In genomic region chr15:85477061-85477460, GRCh38 we compare ENCODE assay signal across 23 cellular contexts.
A peak's percentile ranks its signal among the peaks of the same experiment; 100 is the strongest.
DNase-seq lines count a peak whose midpoint lies in the region; ATAC-seq and TF ChIP-seq lines count a peak whose summit lies in the region.
"Had no signal": no experiment of that assay in that cellular context is flagged by ENCODE, and none has a peak within 500 bp of the region (broad histone marks: within the 10 kb centered on the region; RNA-seq: fewer than 3 reads in every experiment).

No MANE protein-coding gene starts in this region.

- peaks cover 9% of the 10 kb centered on the region; the same call in 1 of the 2 replicates for H4K20me1 ChIP-seq in PC-3 (ENCODE audit: low read length)

- no TSS peak for BruUV-seq in PC-3 (replicated peaks; lab: Mats Ljungman, UMichigan)

- H3K4me1 Mint-ChIP-seq in activated T-cell treated with anti-CD3 and anti-CD28 coated beads, Interleukin-2, amount 50 U/mL, for 4 hours (ENCODE audit: low read depth), result peaks cover 85% of the 10 kb centered on the region
- H3K4me1 Mint-ChIP-seq in stimulated activated memory B cell treated with anti-CD40 and anti-IgM and Interleukin-4, amounts not matched to agents 10 μg/mL and 1 μg/mL and 100 μg/mL, for 72 hours, result peaks cover 95% of the 10 kb centered on the region

- TF ChIP-seq CTCF in PC-3 (conservative IDR thresholded peaks at IDR 0.05; ENCODE audit: low read depth, low read length), result no peak
- TF ChIP-seq CTCF in epithelial cell of esophagus (IDR thresholded peaks at IDR 0.05; ENCODE audit: insufficient read depth, low read depth, low read length, missing control alignments), result no peak

- H3K4me3 Mint-ChIP-seq in activated T-cell treated with anti-CD3 and anti-CD28 coated beads, Interleukin-2, amount 50 U/mL, for 4 hours, result peak overlapping the region; percentile 8
- H3K4me3 Mint-ChIP-seq in stimulated activated memory B cell treated with anti-CD40 and anti-IgM and Interleukin-4, amounts not matched to agents 10 μg/mL and 1 μg/mL and 100 μg/mL, for 72 hours, result no peak overlapping the region
- H3K4me3 Mint-ChIP-seq: activated CD8-positive, alpha-beta memory T cell treated with anti-CD3 and anti-CD28 coated beads, Interleukin-2, amount 10 ng/mL, durations not matched to agents 7 days and 5 days; nephron had no signal

- no peaks in the 10 kb centered on the region for H3K9me3 ChIP-seq in PC-3 (ENCODE audit: low read length)
- H3K9me3 ChIP-seq: esophagus squamous epithelium, psoas muscle had no signal

- H3K27ac Mint-ChIP-seq in stimulated activated memory B cell treated with anti-CD40 and anti-IgM and Interleukin-4, amounts not matched to agents 10 μg/mL and 1 μg/mL and 100 μg/mL, for 72 hours, result peak overlapping the region; percentile 35
- H3K27ac Mint-ChIP-seq: activated CD8-positive, alpha-beta memory T cell treated with anti-CD3 and anti-CD28 coated beads, Interleukin-2, amount 10 ng/mL, durations not matched to agents 7 days and 5 days had no signal

- H3K79me2 ChIP-seq in PC-3 (ENCODE audit: low read length), result peaks cover 96% of the 10 kb centered on the region

- H2AFZ ChIP-seq in PC-3 (ENCODE audit: low read length), result no peak overlapping the region

- H3K9ac ChIP-seq in PC-3 (ENCODE audit: low read length), result no peak overlapping the region

- no peaks in the 10 kb centered on the region for H3K9me2 ChIP-seq in PC-3 (replicated peaks; ENCODE audit: low read length)

- H3F3A ChIP-seq in PC-3 (ENCODE audit: low read length, unreplicated experiment), result no peaks in the 10 kb centered on the region

- intact Hi-C loops in PC-3 (cut with micrococcal nuclease), result no loop called here

- no peaks in the 10 kb centered on the region for H3K27me3 Mint-ChIP-seq in activated T-cell treated with anti-CD3 and anti-CD28 coated beads, Interleukin-2, amount 50 U/mL, for 4 hours (ENCODE audit: low read depth)
- no peaks in the 10 kb centered on the region for H3K27me3 Mint-ChIP-seq in stimulated activated memory B cell treated with anti-CD40 and anti-IgM and Interleukin-4, amounts not matched to agents 10 μg/mL and 1 μg/mL and 100 μg/mL, for 72 hours
- H3K27me3 Mint-ChIP-seq: activated CD8-positive, alpha-beta memory T cell treated with anti-CD3 and anti-CD28 coated beads, Interleukin-2, amount 10 ng/mL, durations not matched to agents 7 days and 5 days had no signal

- DNase-seq in activated T-cell treated with anti-CD3 and anti-CD28 coated beads, Interleukin-2, amount 50 U/mL, for 4 hours, result no peak
- DNase-seq in activated T-cell treated with anti-CD3 and anti-CD28 coated beads, Interleukin-2, amount 50 U/mL, for 48 hours, result no peak
- DNase-seq in PC-3 (no peak), epithelial cell of esophagus (ENCODE audit: low read depth) (peak; percentile 51), HPDE6-E6E7 (ENCODE audit: extremely low spot score) (no peak)
- no peak for DNase-seq in activated CD8-positive, alpha-beta memory T cell treated with anti-CD3 and anti-CD28 coated beads, Interleukin-2, amount 50 U/mL, for 48 hours
- DNase-seq: activated CD8-positive, alpha-beta memory T cell treated with anti-CD3 and anti-CD28 coated beads, Interleukin-2, amount 10 ng/mL, durations not matched to agents 7 days and 5 days; activated naive CD4-positive, alpha-beta T cell treated with Interleukin-2 at 50 U/mL for 16 hours; anterior cingulate cortex; Calu3; effector CD4-positive, alpha-beta T cell; esophagus squamous epithelium; left colon; midbrain; NCI-H1092; NCI-H2081; NCI-H510A; psoas muscle; small intestine; stimulated activated CD4-positive, alpha-beta T cell treated with anti-CD3 and anti-CD28 coated beads, Interleukin-4, amount 100 ng/mL, for 1 hour had no signal

- H3K27ac ChIP-seq in PC-3 (ENCODE audit: low read length), result 0 out of 2 replicates have a peak overlapping the region, but pooled peaks have one; percentile 3
- H3K27ac ChIP-seq: esophagus squamous epithelium, psoas muscle had no signal

- H3K4me3 ChIP-seq in PC-3 (ENCODE audit: low read length) (no peak overlapping the region), epithelial cell of esophagus (ENCODE audit: low read length) (no peak overlapping the region)
- H3K4me3 ChIP-seq: esophagus squamous epithelium, psoas muscle had no signal

- no peak overlapping the region for H3K4me2 ChIP-seq in PC-3 (ENCODE audit: low read length)

- CTCF ChIA-PET in PC-3 (lab: Charles Lee), result interaction anchor here (1.0 kb wide), 1 partner anchor 146 kb away, joined by 7 read pairs; no protein-coding TSS in a partner anchor

- H3K9me3 Mint-ChIP-seq in activated T-cell treated with anti-CD3 and anti-CD28 coated beads, Interleukin-2, amount 50 U/mL, for 4 hours, result no peaks in the 10 kb centered on the region
- H3K9me3 Mint-ChIP-seq in stimulated activated memory B cell treated with anti-CD40 and anti-IgM and Interleukin-4, amounts not matched to agents 10 μg/mL and 1 μg/mL and 100 μg/mL, for 72 hours, result no peaks in the 10 kb centered on the region
- H3K9me3 Mint-ChIP-seq: nephron had no signal

- ATAC-seq in activated T-cell treated with anti-CD3 and anti-CD28 coated beads, Interleukin-2, amount 50 U/mL, for 4 hours, result peak in 1 of 2 donors; percentile 31
- ATAC-seq in PC-3, result no peak
- ATAC-seq in stimulated activated memory B cell treated with anti-CD40 and anti-IgM and Interleukin-4, amounts not matched to agents 10 μg/mL and 1 μg/mL and 100 μg/mL, for 72 hours, result no peak
- no peak for ATAC-seq in SK-N-SH treated with all-trans-retinoic acid at 6 μM for 48 hours
- ATAC-seq: activated CD8-positive, alpha-beta memory T cell treated with anti-CD3 and anti-CD28 coated beads, Interleukin-2, amount 10 ng/mL, durations not matched to agents 7 days and 5 days; left colon; psoas muscle had no signal

- peaks cover 41% of the 10 kb centered on the region for H3K4me1 ChIP-seq in PC-3 (ENCODE audit: insufficient read depth, low read length)

- H3K27me3 ChIP-seq in PC-3 (ENCODE audit: low read length), result no peaks in the 10 kb centered on the region
- H3K27me3 ChIP-seq: esophagus squamous epithelium had no signal

- peaks cover 5% of the 10 kb centered on the region for H3K36me3 Mint-ChIP-seq in activated T-cell treated with anti-CD3 and anti-CD28 coated beads, Interleukin-2, amount 50 U/mL, for 4 hours (ENCODE audit: insufficient read depth)
- peaks cover 5% of the 10 kb centered on the region for H3K36me3 Mint-ChIP-seq in stimulated activated memory B cell treated with anti-CD40 and anti-IgM and Interleukin-4, amounts not matched to agents 10 μg/mL and 1 μg/mL and 100 μg/mL, for 72 hours

- H3K36me3 ChIP-seq in PC-3 (ENCODE audit: low read depth, low read length), result no peaks in the 10 kb centered on the region
- H3K36me3 ChIP-seq: esophagus squamous epithelium had no signal

- POLR2A ChIA-PET in PC-3 (lab: Charles Lee; ENCODE audit: unreplicated experiment), result no interaction called here

TF ChIP-seq in SK-N-SH treated with all-trans-retinoic acid at 6 μM for 48 hours, 23 proteins besides CTCF, POLR2A, EP300 and RAD21 (continues in another document):
- TF ChIP-seq ZNF565 (CRISPR knock-in tag; conservative IDR thresholded peaks at IDR 0.05; ENCODE audit: low read depth) (no peak), PATZ1 (CRISPR knock-in tag; IDR thresholded peaks at IDR 0.05; ENCODE audit: borderline replicate concordance) (no peak), CREB5 (CRISPR knock-in tag; IDR thresholded peaks at IDR 0.05; ENCODE audit: low read depth) (no peak), ZFP30 (CRISPR knock-in tag; IDR thresholded peaks at IDR 0.05) (no peak), POU6F1 (CRISPR knock-in tag; IDR thresholded peaks at IDR 0.05; ENCODE audit: borderline replicate concordance, low read depth) (no peak), PPARA (CRISPR knock-in tag; IDR thresholded peaks at IDR 0.05; ENCODE audit: borderline replicate concordance) (no peak), TCF4 (CRISPR knock-in tag; IDR thresholded peaks at IDR 0.05; ENCODE audit: borderline replicate concordance) (no peak), SNAI2 (CRISPR knock-in tag; IDR thresholded peaks at IDR 0.05) (no peak), OSR1 (CRISPR knock-in tag; IDR thresholded peaks at IDR 0.05) (no peak), ZNF8 (CRISPR knock-in tag; IDR thresholded peaks at IDR 0.05) (no peak)
